Comparison of ENCODE assay signal across 10 cellular contexts in the genomic region with DNA sequence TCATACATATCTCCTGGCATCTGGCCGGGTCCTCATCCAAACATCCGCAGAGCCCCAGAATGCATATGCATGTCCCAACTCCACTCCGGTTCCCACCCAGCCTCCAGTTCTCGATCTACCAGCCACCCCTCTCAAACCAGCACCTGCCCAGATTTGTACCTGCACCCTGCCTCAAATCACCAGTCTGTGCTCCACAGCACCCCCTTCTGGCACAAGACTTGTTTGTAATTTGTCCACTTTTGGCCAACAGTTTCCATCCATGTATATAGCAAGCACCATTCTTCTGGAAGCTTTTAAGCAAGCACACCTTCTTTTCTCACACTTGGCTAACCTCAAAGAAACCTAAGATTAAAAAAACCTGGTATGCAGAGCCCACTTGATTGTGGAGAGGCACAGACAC.
DNase-seq lines count a peak whose midpoint lies in the region; ATAC-seq and TF ChIP-seq lines count a peak whose summit lies in the region.
"Had no signal": no experiment of that assay in that cellular context is flagged by ENCODE, and none has a peak within 500 bp of the region (broad histone marks: within the 10 kb centered on the region; RNA-seq: fewer than 3 reads in every experiment).

No MANE protein-coding gene starts in this region.

- no peak for TF ChIP-seq EP300 in tibial nerve (IDR thresholded peaks at IDR 0.05)

- no peak overlapping the region for H3K27ac ChIP-seq in Karpas-422 (ENCODE audit: low read length)
- no peak overlapping the region for H3K27ac ChIP-seq in liver (ENCODE audit: low read depth in 1 of 2, low read length in 2 of 2)
- H3K27ac ChIP-seq in tibial nerve = no peak overlapping the region
- H3K27ac ChIP-seq: skin epidermis had no signal

- H4K20me1 ChIP-seq in Karpas-422 (ENCODE audit: insufficient read depth, low read depth, low read length) = no peaks in the 10 kb centered on the region

- TF ChIP-seq RAD21 in liver (IDR thresholded peaks at IDR 0.05) = peak; percentile 61 to 78

- H3K36me3 ChIP-seq in Karpas-422 (ENCODE audit: insufficient read depth, low read length) = no peaks in the 10 kb centered on the region
- H3K36me3 ChIP-seq in liver (ENCODE audit: control insufficient read depth in 4 of 4, insufficient read depth in 3 of 4, low read depth in 1 of 4, low read length in 3 of 4) = no peaks in the 10 kb centered on the region
- H3K36me3 ChIP-seq in tibial nerve = no peaks in the 10 kb centered on the region

- H3K9ac ChIP-seq in Karpas-422 (ENCODE audit: low read length) (no peak overlapping the region), liver (ENCODE audit: low read depth in 1 of 2, low read length in 2 of 2) (no peak overlapping the region)

- TF ChIP-seq CTCF in liver (IDR thresholded peaks at IDR 0.05; ENCODE audit: low read depth, low read length, missing input control) (peak; percentile 28), tibial nerve (IDR thresholded peaks at IDR 0.05) (peak in 1 of 5 experiments; percentile 23)

- ATAC-seq in HG02798 (IDR thresholded peaks at IDR 0.05; ENCODE audit: poor library complexity, unreplicated experiment) = no peak
- ATAC-seq in HG02885 (IDR thresholded peaks at IDR 0.05; ENCODE audit: poor library complexity, unreplicated experiment) = no peak

- H3K4me1 ChIP-seq in Karpas-422 (ENCODE audit: low read length) (no peaks in the 10 kb centered on the region), liver (ENCODE audit: control insufficient read depth in 4 of 4, insufficient read depth in 4 of 4, low read length in 3 of 4) (no peaks in the 10 kb centered on the region), tibial nerve (no peaks in the 10 kb centered on the region)

- H3K4me3 ChIP-seq in Karpas-422 (ENCODE audit: low read length) (no peak overlapping the region), liver (ENCODE audit: low read depth in 1 of 3, low read length in 3 of 3) (no peak overlapping the region), tibial nerve (no peak overlapping the region)
- H3K4me3 ChIP-seq: skin epidermis had no signal

- WGBS in liver = 75% methylated on average over 4 of the region's 4 CpGs
- WGBS in tibial nerve, 2 donors = 82 to 91% methylated on average over 4 of the region's 4 CpGs

- no peaks in the 10 kb centered on the region for H3K9me3 ChIP-seq in Karpas-422 (ENCODE audit: low read length)
- no peaks in the 10 kb centered on the region for H3K9me3 ChIP-seq in liver (ENCODE audit: control insufficient read depth in 4 of 4, low read length in 3 of 4)
- H3K9me3 ChIP-seq in tibial nerve = no peaks in the 10 kb centered on the region

- H3K9me2 ChIP-seq in Karpas-422 (replicated peaks; ENCODE audit: insufficient read depth, low read length) = no peaks in the 10 kb centered on the region

- DNase-seq in CD1c-positive myeloid dendritic cell (ENCODE audit: extremely low spot score) = peak; percentile 28
- peak; percentile 71 for DNase-seq in Karpas-422
- peak; percentile 38 for DNase-seq in activated T-cell treated with anti-CD3 and anti-CD28 coated beads for 4 hours
- DNase-seq in HPDE6-E6E7 (ENCODE audit: extremely low spot score) = no peak
- no peak for DNase-seq in tibial nerve (ENCODE audit: low spot score in 2 of 2)
- DNase-seq: NCI-H524 treated with DMSO at 0.1 percent for 48 hours had no signal

- H3K27me3 ChIP-seq in Karpas-422 (ENCODE audit: low read length) (no peaks in the 10 kb centered on the region), liver (ENCODE audit: control insufficient read depth in 4 of 4, insufficient read depth in 4 of 4, low read length in 3 of 4) (no peaks in the 10 kb centered on the region), tibial nerve (no peaks in the 10 kb centered on the region)

- TF ChIP-seq POLR2A in tibial nerve (IDR thresholded peaks at IDR 0.05) = no peak

- no peak overlapping the region for H2AFZ ChIP-seq in Karpas-422 (ENCODE audit: low read length)

- H3K79me2 ChIP-seq in Karpas-422 (ENCODE audit: low read length) = no peaks in the 10 kb centered on the region

- no peak overlapping the region for H3K4me2 ChIP-seq in Karpas-422 (ENCODE audit: low read depth, low read length, poor library complexity, severe bottlenecking)

TF ChIP-seq in liver, 16 proteins besides CTCF, POLR2A, EP300 and RAD21:
- TF ChIP-seq, protein P1, sequence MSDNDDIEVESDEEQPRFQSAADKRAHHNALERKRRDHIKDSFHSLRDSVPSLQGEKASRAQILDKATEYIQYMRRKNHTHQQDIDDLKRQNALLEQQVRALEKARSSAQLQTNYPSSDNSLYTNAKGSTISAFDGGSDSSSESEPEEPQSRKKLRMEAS (IDR thresholded peaks at IDR 0.05) = no peak
- TF ChIP-seq FOXA1 (IDR thresholded peaks at IDR 0.05) (no peak), EGR1 (IDR thresholded peaks at IDR 0.05; ENCODE audit: low read depth in 2 of 2) (no peak), YY1 (IDR thresholded peaks at IDR 0.05) (no peak), NR2F2 (IDR thresholded peaks at IDR 0.05) (no peak), FOXA2 (IDR thresholded peaks at IDR 0.05) (no peak), SP1 (IDR thresholded peaks at IDR 0.05) (no peak), RXRA (IDR thresholded peaks at IDR 0.05) (no peak), TAF1 (conservative IDR thresholded peaks at IDR 0.05) (no peak), GABPA (IDR thresholded peaks at IDR 0.05 in 1 of 2, conservative IDR thresholded peaks at IDR 0.05 in 1 of 2) (no peak), HNF4A (conservative IDR thresholded peaks at IDR 0.05) (no peak), HNF4G (IDR thresholded peaks at IDR 0.05) (no peak), JUND (IDR thresholded peaks at IDR 0.05) (no peak)
- TF ChIP-seq, protein P2, sequence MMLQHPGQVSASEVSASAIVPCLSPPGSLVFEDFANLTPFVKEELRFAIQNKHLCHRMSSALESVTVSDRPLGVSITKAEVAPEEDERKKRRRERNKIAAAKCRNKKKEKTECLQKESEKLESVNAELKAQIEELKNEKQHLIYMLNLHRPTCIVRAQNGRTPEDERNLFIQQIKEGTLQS (IDR thresholded peaks at IDR 0.05) = no peak
- TF ChIP-seq, protein P3, sequence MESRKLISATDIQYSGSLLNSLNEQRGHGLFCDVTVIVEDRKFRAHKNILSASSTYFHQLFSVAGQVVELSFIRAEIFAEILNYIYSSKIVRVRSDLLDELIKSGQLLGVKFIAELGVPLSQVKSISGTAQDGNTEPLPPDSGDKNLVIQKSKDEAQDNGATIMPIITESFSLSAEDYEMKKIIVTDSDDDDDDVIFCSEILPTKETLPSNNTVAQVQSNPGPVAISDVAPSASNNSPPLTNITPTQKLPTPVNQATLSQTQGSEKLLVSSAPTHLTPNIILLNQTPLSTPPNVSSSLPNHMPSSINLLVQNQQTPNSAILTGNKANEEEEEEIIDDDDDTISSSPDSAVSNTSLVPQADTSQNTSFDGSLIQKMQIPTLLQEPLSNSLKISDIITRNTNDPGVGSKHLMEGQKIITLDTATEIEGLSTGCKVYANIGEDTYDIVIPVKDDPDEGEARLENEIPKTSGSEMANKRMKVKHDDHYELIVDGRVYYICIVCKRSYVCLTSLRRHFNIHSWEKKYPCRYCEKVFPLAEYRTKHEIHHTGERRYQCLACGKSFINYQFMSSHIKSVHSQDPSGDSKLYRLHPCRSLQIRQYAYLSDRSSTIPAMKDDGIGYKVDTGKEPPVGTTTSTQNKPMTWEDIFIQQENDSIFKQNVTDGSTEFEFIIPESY (IDR thresholded peaks at IDR 0.05) = no peak
- TF ChIP-seq, protein P4, sequence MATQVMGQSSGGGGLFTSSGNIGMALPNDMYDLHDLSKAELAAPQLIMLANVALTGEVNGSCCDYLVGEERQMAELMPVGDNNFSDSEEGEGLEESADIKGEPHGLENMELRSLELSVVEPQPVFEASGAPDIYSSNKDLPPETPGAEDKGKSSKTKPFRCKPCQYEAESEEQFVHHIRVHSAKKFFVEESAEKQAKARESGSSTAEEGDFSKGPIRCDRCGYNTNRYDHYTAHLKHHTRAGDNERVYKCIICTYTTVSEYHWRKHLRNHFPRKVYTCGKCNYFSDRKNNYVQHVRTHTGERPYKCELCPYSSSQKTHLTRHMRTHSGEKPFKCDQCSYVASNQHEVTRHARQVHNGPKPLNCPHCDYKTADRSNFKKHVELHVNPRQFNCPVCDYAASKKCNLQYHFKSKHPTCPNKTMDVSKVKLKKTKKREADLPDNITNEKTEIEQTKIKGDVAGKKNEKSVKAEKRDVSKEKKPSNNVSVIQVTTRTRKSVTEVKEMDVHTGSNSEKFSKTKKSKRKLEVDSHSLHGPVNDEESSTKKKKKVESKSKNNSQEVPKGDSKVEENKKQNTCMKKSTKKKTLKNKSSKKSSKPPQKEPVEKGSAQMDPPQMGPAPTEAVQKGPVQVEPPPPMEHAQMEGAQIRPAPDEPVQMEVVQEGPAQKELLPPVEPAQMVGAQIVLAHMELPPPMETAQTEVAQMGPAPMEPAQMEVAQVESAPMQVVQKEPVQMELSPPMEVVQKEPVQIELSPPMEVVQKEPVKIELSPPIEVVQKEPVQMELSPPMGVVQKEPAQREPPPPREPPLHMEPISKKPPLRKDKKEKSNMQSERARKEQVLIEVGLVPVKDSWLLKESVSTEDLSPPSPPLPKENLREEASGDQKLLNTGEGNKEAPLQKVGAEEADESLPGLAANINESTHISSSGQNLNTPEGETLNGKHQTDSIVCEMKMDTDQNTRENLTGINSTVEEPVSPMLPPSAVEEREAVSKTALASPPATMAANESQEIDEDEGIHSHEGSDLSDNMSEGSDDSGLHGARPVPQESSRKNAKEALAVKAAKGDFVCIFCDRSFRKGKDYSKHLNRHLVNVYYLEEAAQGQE (IDR thresholded peaks at IDR 0.05) = no peak

Comparison
In these comparisons a context has a peak if more than half of its experiments do, and no peak if none do; other contexts are left out.
1. DNase-seq: peak in CD1c-positive myeloid dendritic cell (single experiment), Karpas-422 (single experiment) and activated T-cell treated with anti-CD3 and anti-CD28 coated beads for 4 hours (single experiment); none in HPDE6-E6E7 (single experiment) and tibial nerve (0 of 2).